11 cellular contexts compared by ENCODE assay signal in genomic region chr9:133705576-133705975, GRCh38. TPM values are rescaled to one million over a fixed set of nuclear protein-coding genes. Genes with fewer than 3 reads are reported as not detected.
"Had no signal": no experiment of that assay in that cellular context is flagged by ENCODE, and none has a peak within 500 bp of the region (broad histone marks: within the 10 kb centered on the region; RNA-seq: fewer than 3 reads in every experiment).

No MANE protein-coding gene starts in this region.

- H3K27ac ChIP-seq: esophagus squamous epithelium, thyroid gland had no signal

- H3K4me3 ChIP-seq: esophagus squamous epithelium, thyroid gland had no signal

- H3K4me3 Mint-ChIP-seq: activated T-cell treated with anti-CD3 and anti-CD28 coated beads, Interleukin-2, amount 50 U/mL, for 4 hours; T-helper 17 cell had no signal

- H3K36me3 ChIP-seq: esophagus squamous epithelium, thyroid gland had no signal

- H3K9me3 Mint-ChIP-seq: activated T-cell treated with anti-CD3 and anti-CD28 coated beads, Interleukin-2, amount 50 U/mL, for 4 hours had no signal

- DNase-seq: activated CD4-positive, alpha-beta T cell treated with anti-CD3 and anti-CD28 coated beads, Interleukin-2, amount 50 U/mL, for 48 hours; activated gamma-delta T cell treated with Interleukin-2 at 50 U/mL for 16 hours; activated T-cell treated with anti-CD3 and anti-CD28 coated beads, Interleukin-2, amount 50 U/mL, for 4 hours; esophagus squamous epithelium; foreskin fibroblast; mesenchymal stem cell; thyroid gland had no signal

- H3K9me3 ChIP-seq: esophagus squamous epithelium, thyroid gland had no signal

- H3K27me3 Mint-ChIP-seq: T-helper 17 cell had no signal

- ATAC-seq: activated CD4-positive, CD25-positive, alpha-beta regulatory T cell treated with anti-CD3 and anti-CD28 coated beads, Interleukin-2, amount 50 U/mL, for 24 hours; activated T-cell treated with anti-CD3 and anti-CD28 coated beads, Interleukin-2, amount 50 U/mL, for 4 hours; left lobe of liver; T-helper 17 cell had no signal

- H3K27me3 ChIP-seq: thyroid gland had no signal

RNA-seq across cellular contexts. Expression of gene SARDH, which starts 32.6 kb away (rescaled TPM):
- polyA plus RNA-seq: neural cell had no signal
